ENCODE assay signal across 16 cellular contexts in genomic region chr17:72523491-72523890, GRCh38.
DNase-seq lines count a peak whose midpoint lies in the region; ATAC-seq and TF ChIP-seq lines count a peak whose summit lies in the region.
"Had no signal": no experiment of that assay in that cellular context is flagged by ENCODE, and none has a peak within 500 bp of the region (broad histone marks: within the 10 kb centered on the region; RNA-seq: fewer than 3 reads in every experiment).

No MANE protein-coding gene starts in this region.

- 42 to 44% methylated on average over 5 of the region's 5 CpGs for WGBS in GM23248 (ENCODE audit: low coverage in 1 of 2, low lambda C conversion rate in 2 of 2, missing lambda C conversion rate in 2 of 2), 2 experiments

- DNase-seq in GM23248 (peak; percentile 17), fibroblast of mammary gland (ENCODE audit: low read depth) (peak; percentile 19), caudate nucleus (lab: John Stamatoyannopoulos, UW) (no peak), T-helper 17 cell (no peak), GM23338 (ENCODE audit: low spot score) (no peak), NCI-H1092 (lab: John Stamatoyannopoulos, UW) (no peak)
- DNase-seq: 8988T; AML-193; Caco-2; CD8-positive, alpha-beta memory T cell; DND-41; GDM1 had no signal

- peaks cover 58% of the 10 kb centered on the region for H3K79me2 ChIP-seq in GM23248 (ENCODE audit: insufficient read depth)
- no peaks in the 10 kb centered on the region for H3K79me2 ChIP-seq in GM23338 (replicated peaks; ENCODE audit: insufficient read depth)

- H3K9me3 Mint-ChIP-seq in GM23338 = no peaks in the 10 kb centered on the region
- H3K9me3 Mint-ChIP-seq: CD8-positive, alpha-beta memory T cell had no signal

- H3K27ac ChIP-seq in GM23248 = no peak overlapping the region
- peak overlapping the region; percentile 13; the same call in 1 of the 2 replicates for H3K27ac ChIP-seq in VCaP
- peak overlapping the region; percentile 40 to 48 for H3K27ac ChIP-seq in mucosa of rectum (ENCODE audit: low read depth in 2 of 2, low read length in 2 of 2)
- H3K27ac ChIP-seq in caudate nucleus (ENCODE audit: low read depth, low read length) = no peak overlapping the region
- no peak overlapping the region for H3K27ac ChIP-seq in GM23338 (ENCODE audit: low read depth)
- H3K27ac ChIP-seq: BLaER1 had no signal

- H3K4me3 ChIP-seq in GM23248 (no peak overlapping the region), fibroblast of mammary gland (ENCODE audit: control insufficient read depth, low read depth, low read length) (no peak overlapping the region), mucosa of rectum (ENCODE audit: low read length in 2 of 2) (no peak overlapping the region), GM23338 (no peak overlapping the region)
- H3K4me3 ChIP-seq: BLaER1 had no signal

- no peak overlapping the region for H2AFZ ChIP-seq in GM23248
- no peak overlapping the region for H2AFZ ChIP-seq in GM23338

- H3F3A ChIP-seq in GM23248 (ENCODE audit: insufficient read depth) = no peaks in the 10 kb centered on the region
- no peaks in the 10 kb centered on the region for H3F3A ChIP-seq in GM23338 (replicated peaks; ENCODE audit: low read depth)

- H3K4me3 Mint-ChIP-seq in T-helper 17 cell (no peak overlapping the region), GM23338 (no peak overlapping the region)
- H3K4me3 Mint-ChIP-seq: CD8-positive, alpha-beta memory T cell had no signal

- TF ChIP-seq CTCF in VCaP (conservative IDR thresholded peaks at IDR 0.05) = no peak
- no peak for TF ChIP-seq CTCF in fibroblast of mammary gland (conservative IDR thresholded peaks at IDR 0.05; ENCODE audit: control insufficient read depth, insufficient read depth, low read depth, low read length)
- TF ChIP-seq CTCF in GM23338 (conservative IDR thresholded peaks at IDR 0.05; ENCODE audit: low read depth in 2 of 2) = no peak

- H3K9me2 ChIP-seq in GM23248 (ENCODE audit: insufficient read depth) = no peaks in the 10 kb centered on the region
- no peaks in the 10 kb centered on the region for H3K9me2 ChIP-seq in GM23338 (ENCODE audit: insufficient read depth)

- H3K36me3 ChIP-seq in GM23248 (ENCODE audit: low read depth) = no peaks in the 10 kb centered on the region
- H3K36me3 ChIP-seq in mucosa of rectum (ENCODE audit: control insufficient read depth in 2 of 2, insufficient read depth in 2 of 2, low read length in 2 of 2) = no peaks in the 10 kb centered on the region
- no peaks in the 10 kb centered on the region for H3K36me3 ChIP-seq in GM23338 (ENCODE audit: insufficient read depth)
- H3K36me3 ChIP-seq: BLaER1 had no signal

- ATAC-seq in T-helper 17 cell (no peak), GM23338 (no peak)
- ATAC-seq: HCT116 had no signal

- H3K27me3 ChIP-seq in GM23248 (replicated peaks; ENCODE audit: insufficient read depth) (no peaks in the 10 kb centered on the region), mucosa of rectum (ENCODE audit: control insufficient read depth in 2 of 2, insufficient read depth in 2 of 2, low read length in 2 of 2) (no peaks in the 10 kb centered on the region), GM23338 (ENCODE audit: insufficient read depth) (no peaks in the 10 kb centered on the region)
- H3K27me3 ChIP-seq: BLaER1 had no signal

- H3K27ac Mint-ChIP-seq in T-helper 17 cell (no peak overlapping the region), GM23338 (no peak overlapping the region)
- H3K27ac Mint-ChIP-seq: CD8-positive, alpha-beta memory T cell had no signal

- H4K20me1 ChIP-seq in GM23248 (ENCODE audit: insufficient read depth) = no peaks in the 10 kb centered on the region
- H4K20me1 ChIP-seq in GM23338 (replicated peaks; ENCODE audit: insufficient read depth) = no peaks in the 10 kb centered on the region; the same call in 1 of the 2 replicates
- H4K20me1 ChIP-seq: BLaER1 had no signal

- in situ Hi-C loops in GM23248 (cut with MboI) = loop anchor here (25.0 kb wide), 1 partner anchor 386 kb away; no protein-coding TSS in a partner anchor

- no peaks in the 10 kb centered on the region for H3K9me3 ChIP-seq in GM23248 (ENCODE audit: low read depth)
- no peaks in the 10 kb centered on the region for H3K9me3 ChIP-seq in mucosa of rectum (ENCODE audit: control insufficient read depth in 2 of 2, low read length in 2 of 2)
- no peaks in the 10 kb centered on the region for H3K9me3 ChIP-seq in T-helper 17 cell (ENCODE audit: control insufficient read depth, low read length, poor library complexity, severe bottlenecking)
- H3K9me3 ChIP-seq: BLaER1, Caco-2 had no signal

- H3K27me3 Mint-ChIP-seq in T-helper 17 cell = peaks cover 5% of the 10 kb centered on the region
- peaks cover 4% of the 10 kb centered on the region for H3K27me3 Mint-ChIP-seq in GM23338 (ENCODE audit: insufficient read depth, low read depth, poor library complexity)

- H3K9ac ChIP-seq in GM23248 (no peak overlapping the region), mucosa of rectum (ENCODE audit: low read depth in 1 of 2, low read length in 2 of 2) (peak overlapping the region in 1 of 2 donors; percentile 41)
- H3K9ac ChIP-seq: BLaER1 had no signal

- no peak overlapping the region for H3K4me2 ChIP-seq in GM23248 (ENCODE audit: unreplicated experiment)
- no peak overlapping the region for H3K4me2 ChIP-seq in GM23338
- H3K4me2 ChIP-seq: BLaER1 had no signal

- H3K4me1 ChIP-seq in GM23248 (ENCODE audit: insufficient read depth) (no peaks in the 10 kb centered on the region), mucosa of rectum (ENCODE audit: control insufficient read depth in 2 of 2, insufficient read depth in 2 of 2, low read length in 2 of 2) (peaks cover 34 to 50% of the 10 kb centered on the region in 2 donors), GM23338 (ENCODE audit: insufficient read depth) (peaks cover 6% of the 10 kb centered on the region)

- peaks cover 2% of the 10 kb centered on the region for H3K36me3 Mint-ChIP-seq in T-helper 17 cell (ENCODE audit: low read depth)
- H3K36me3 Mint-ChIP-seq in GM23338 (ENCODE audit: low read depth) = no peaks in the 10 kb centered on the region
- H3K36me3 Mint-ChIP-seq: CD8-positive, alpha-beta memory T cell had no signal

- peaks cover 10% of the 10 kb centered on the region for H3K4me1 Mint-ChIP-seq in T-helper 17 cell
- peaks cover 19% of the 10 kb centered on the region for H3K4me1 Mint-ChIP-seq in GM23338
- H3K4me1 Mint-ChIP-seq: CD8-positive, alpha-beta memory T cell had no signal

TF ChIP-seq in GM23338, 12 proteins besides CTCF, POLR2A, EP300 and RAD21 (continues in another document):
- TF ChIP-seq POLR2AphosphoS5 (IDR thresholded peaks at IDR 0.05; ENCODE audit: low read depth) = no peak
- TF ChIP-seq CREB1 (CRISPR knock-in tag; IDR thresholded peaks at IDR 0.05; ENCODE audit: low read depth) = no peak
- TF ChIP-seq NANOG (IDR thresholded peaks at IDR 0.05; ENCODE audit: borderline replicate concordance) = no peak
- TF ChIP-seq JUNB (IDR thresholded peaks at IDR 0.05; ENCODE audit: unreplicated experiment) = no peak
- TF ChIP-seq ZNF114 (CRISPR knock-in tag; IDR thresholded peaks at IDR 0.05) = no peak
- TF ChIP-seq EZH2 (IDR thresholded peaks at IDR 0.05; ENCODE audit: low read depth, unreplicated experiment) = no peak
- TF ChIP-seq EZH2phosphoT487 (IDR thresholded peaks at IDR 0.05; ENCODE audit: unreplicated experiment) = no peak
- no peak for TF ChIP-seq ZNF331 (CRISPR knock-in tag; IDR thresholded peaks at IDR 0.05; ENCODE audit: low read depth)

Comparison
In these comparisons a context has a peak if more than half of its experiments do, and no peak if none do; other contexts are left out.
1. DNase-seq: peak in GM23248 (single experiment) and fibroblast of mammary gland (single experiment); none in caudate nucleus (0 of 61), T-helper 17 cell (0 of 3), GM23338 (single experiment) and NCI-H1092 (single experiment).
2. H3K27ac ChIP-seq: peak in VCaP (single experiment) and mucosa of rectum (2 of 2); none in GM23248 (single experiment), caudate nucleus (single experiment) and GM23338 (single experiment).